ENCODE assay signal across 8 cellular contexts in genomic region chr19:15702590-15702930, GRCh38.
A peak's percentile ranks its signal among the peaks of the same experiment; 100 is the strongest.
DNase-seq lines count a peak whose midpoint lies in the region; FAIRE-seq lines count a peak whose summit lies in the region.

No MANE protein-coding gene starts in this region.

- DNase-seq in NCI-H1417 (lab: John Stamatoyannopoulos, UW) (peak in 2 of 3 experiments; percentile 23 to 28), NCI-H1417 treated with DMSO at 0.1 percent for 48 hours (lab: John Stamatoyannopoulos, UW) (no peak), NCI-H2029 treated with DMSO at 0.1 percent for 48 hours (lab: John Stamatoyannopoulos, UW) (peak; percentile 94), kidney tubule cell (ENCODE audit: low spot score) (peak; percentile 61), urothelium cell line (ENCODE audit: low spot score) (peak; percentile 16), D341Med (ENCODE audit: low spot score) (no peak), NCI-H510A (lab: John Stamatoyannopoulos, UW) (no peak)
- DNase-seq in activated CD4-positive, alpha-beta T cell treated with anti-CD3 and anti-CD28 coated beads, Interleukin-2, amount 50 U/mL, for 48 hours: peak; percentile 19 to 21

- FAIRE-seq in urothelium cell line (lab: Jason Lieb, UNC): no peak

Comparison
In these comparisons a context has a peak if more than half of its experiments do, and no peak if none do; other contexts are left out.
1. DNase-seq: peak in NCI-H1417 (2 of 3), NCI-H2029 treated with DMSO at 0.1 percent for 48 hours (single experiment), activated CD4-positive, alpha-beta T cell treated with anti-CD3 and anti-CD28 coated beads, Interleukin-2, amount 50 U/mL, for 48 hours (2 of 2), kidney tubule cell (single experiment) and urothelium cell line (single experiment); none in NCI-H1417 treated with DMSO at 0.1 percent for 48 hours (single experiment), D341Med (single experiment) and NCI-H510A (single experiment).